8 cellular contexts compared by ENCODE assay signal in genomic region chr5:32852535-32852934, GRCh38.
A peak's percentile ranks its signal among the peaks of the same experiment; 100 is the strongest.
DNase-seq lines count a peak whose midpoint lies in the region; ATAC-seq and TF ChIP-seq lines count a peak whose summit lies in the region.

No MANE protein-coding gene starts in this region.

- no peak overlapping the region for H3K27ac Mint-ChIP-seq in stimulated activated naive B cell treated with anti-CD40 and anti-IgM and Interleukin-4, amounts not matched to agents 10 μg/mL and 1 μg/mL and 100 μg/mL, for 72 hours

- TF ChIP-seq POLR2A in NB4 (IDR thresholded peaks at IDR 0.05; ENCODE audit: extremely low read depth, insufficient read length), result no peak

- H3K4me3 ChIP-seq in NB4 (ENCODE audit: low read depth, low read length) (no peak overlapping the region), epithelial cell of proximal tubule (ENCODE audit: low read depth, low read length) (no peak overlapping the region)

- no peaks in the 10 kb centered on the region for H3K4me1 Mint-ChIP-seq in stimulated activated naive B cell treated with anti-CD40 and anti-IgM and Interleukin-4, amounts not matched to agents 10 μg/mL and 1 μg/mL and 100 μg/mL, for 72 hours

- DNase-seq in Caki2 (ENCODE audit: low read depth) (peak; percentile 80), NB4 (ENCODE audit: low read depth) (peak; percentile 14), epithelial cell of proximal tubule (ENCODE audit: low read depth) (peak; percentile 62), myocyte (ENCODE audit: low read depth) (peak; percentile 86), SW 1271 (lab: John Stamatoyannopoulos, UW) (no peak)
- DNase-seq in stimulated activated naive B cell treated with anti-CD40 and anti-IgM and Interleukin-4, amounts not matched to agents 10 μg/mL and 1 μg/mL and 100 μg/mL, for 72 hours, result no peak

- peaks cover 3 to 6% of the 10 kb centered on the region in 2 donors for H3K27me3 Mint-ChIP-seq in stimulated activated naive B cell treated with anti-CD40 and anti-IgM and Interleukin-4, amounts not matched to agents 10 μg/mL and 1 μg/mL and 100 μg/mL, for 72 hours

- ATAC-seq in GM18502 (IDR thresholded peaks at IDR 0.05; ENCODE audit: poor library complexity, unreplicated experiment) (no peak), GM18867 (IDR thresholded peaks at IDR 0.05; ENCODE audit: unreplicated experiment) (no peak)
- no peak for ATAC-seq in stimulated activated naive B cell treated with anti-CD40 and anti-IgM and Interleukin-4, amounts not matched to agents 10 μg/mL and 1 μg/mL and 100 μg/mL, for 72 hours (replicated peaks)

- H3K9me3 Mint-ChIP-seq in stimulated activated naive B cell treated with anti-CD40 and anti-IgM and Interleukin-4, amounts not matched to agents 10 μg/mL and 1 μg/mL and 100 μg/mL, for 72 hours, result peaks cover 0 to 3% of the 10 kb centered on the region in 2 donors

- TF ChIP-seq CTCF in NB4 (IDR thresholded peaks at IDR 0.05; ENCODE audit: low read depth, low read length) (peak; percentile 25), epithelial cell of proximal tubule (conservative IDR thresholded peaks at IDR 0.05; ENCODE audit: low read depth, low read length) (peak; percentile 60)

- H3K36me3 Mint-ChIP-seq in stimulated activated naive B cell treated with anti-CD40 and anti-IgM and Interleukin-4, amounts not matched to agents 10 μg/mL and 1 μg/mL and 100 μg/mL, for 72 hours, result no peaks in the 10 kb centered on the region

- no peak overlapping the region for H3K4me3 Mint-ChIP-seq in stimulated activated naive B cell treated with anti-CD40 and anti-IgM and Interleukin-4, amounts not matched to agents 10 μg/mL and 1 μg/mL and 100 μg/mL, for 72 hours

- in situ Hi-C loops in Caki2 (cut with HindIII; ENCODE audit: low pct_unique_long_range_greater_than_20kb, low sequenced_read_pairs), result no loop called here

Comparison
In these comparisons a context has a peak if more than half of its experiments do, and no peak if none do; other contexts are left out.
1. DNase-seq: peak in Caki2 (single experiment), NB4 (single experiment), epithelial cell of proximal tubule (single experiment) and myocyte (single experiment); none in SW 1271 (0 of 2) and stimulated activated naive B cell treated with anti-CD40 and anti-IgM and Interleukin-4, amounts not matched to agents 10 μg/mL and 1 μg/mL and 100 μg/mL, for 72 hours (single experiment).